In the genomic region with DNA sequence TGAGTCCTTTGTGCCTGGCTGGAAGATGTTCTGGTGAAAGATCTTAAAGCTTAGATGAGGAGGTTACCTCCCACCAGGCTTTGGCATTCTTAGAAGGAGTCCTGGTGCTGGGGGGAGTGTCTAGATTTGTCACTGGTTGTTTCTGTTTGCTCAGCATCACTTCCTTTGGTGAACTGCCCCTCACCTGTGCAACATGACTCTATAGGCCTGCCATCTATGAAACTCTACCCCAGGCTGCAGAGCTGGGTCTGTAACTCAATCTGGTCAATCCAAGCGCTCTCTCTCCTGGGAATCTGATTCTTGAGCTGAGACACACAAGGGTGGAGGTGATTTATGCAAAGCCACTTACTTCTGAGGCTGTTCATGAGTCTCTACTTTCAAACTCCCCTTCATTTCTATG, we compare ENCODE assay signal across 23 cellular contexts.
"Had no signal": no experiment of that assay in that cellular context is flagged by ENCODE, and none has a peak within 500 bp of the region (broad histone marks: within the 10 kb centered on the region; RNA-seq: fewer than 3 reads in every experiment).

No MANE protein-coding gene starts in this region.

- H3K9me3 Mint-ChIP-seq: activated B cell treated with CpG ODN at 0.5 μM for 24 hours; activated naive CD4-positive, alpha-beta T cell treated with anti-CD3 and anti-CD28 coated beads, Interleukin-2, amount 50 U/mL, for 24 hours; activated T-helper 17 cell treated with anti-CD3 and anti-CD28 coated beads, Interleukin-2, amount 50 U/mL, for 72 hours; dendritic cell treated with granulocyte-macrophage colony-stimulating factor and Interleukin-4, amounts not matched to agents 40 ng/mL and 50 ng/mL, for 4 days; natural killer cell treated with Interleukin-12 subunit alpha and Interleukin-12 subunit beta and Interleukin-15 and Interleukin-18, amount 100 ng/mL, for 72 hours; T-helper 2 cell treated with Interferon-gamma antibody and Interleukin-4, amounts not matched to agents 5 μg/mL and 100 μg/mL, for 36 hours had no signal

- H3K4me1 Mint-ChIP-seq: activated B cell treated with CpG ODN at 0.5 μM for 24 hours; activated naive CD4-positive, alpha-beta T cell treated with anti-CD3 and anti-CD28 coated beads, Interleukin-2, amount 50 U/mL, for 24 hours; activated T-helper 17 cell treated with anti-CD3 and anti-CD28 coated beads, Interleukin-2, amount 50 U/mL, for 72 hours had no signal

- H3K27ac Mint-ChIP-seq: activated B cell treated with CpG ODN at 0.5 μM for 24 hours; activated naive CD4-positive, alpha-beta T cell treated with anti-CD3 and anti-CD28 coated beads, Interleukin-2, amount 50 U/mL, for 24 hours; activated T-helper 17 cell treated with anti-CD3 and anti-CD28 coated beads, Interleukin-2, amount 50 U/mL, for 72 hours; dendritic cell treated with granulocyte-macrophage colony-stimulating factor and Interleukin-4, amounts not matched to agents 40 ng/mL and 50 ng/mL, for 4 days; natural killer cell treated with Interleukin-12 subunit alpha and Interleukin-12 subunit beta and Interleukin-15 and Interleukin-18, amount 100 ng/mL, for 72 hours; T-helper 2 cell treated with Interferon-gamma antibody and Interleukin-4, amounts not matched to agents 5 μg/mL and 100 μg/mL, for 36 hours had no signal

- H3K4me3 Mint-ChIP-seq: activated B cell treated with CpG ODN at 0.5 μM for 24 hours; activated naive CD4-positive, alpha-beta T cell treated with anti-CD3 and anti-CD28 coated beads, Interleukin-2, amount 50 U/mL, for 24 hours; activated T-cell treated with anti-CD3 and anti-CD28 coated beads, Interleukin-2, amount 50 U/mL, for 4 hours; activated T-helper 17 cell treated with anti-CD3 and anti-CD28 coated beads, Interleukin-2, amount 50 U/mL, for 72 hours; dendritic cell treated with granulocyte-macrophage colony-stimulating factor and Interleukin-4, amounts not matched to agents 40 ng/mL and 50 ng/mL, for 4 days; natural killer cell treated with Interleukin-12 subunit alpha and Interleukin-12 subunit beta and Interleukin-15 and Interleukin-18, amount 100 ng/mL, for 72 hours; T-helper 2 cell treated with Interferon-gamma antibody and Interleukin-4, amounts not matched to agents 5 μg/mL and 100 μg/mL, for 36 hours had no signal

- H3K36me3 Mint-ChIP-seq: activated naive CD4-positive, alpha-beta T cell treated with anti-CD3 and anti-CD28 coated beads, Interleukin-2, amount 50 U/mL, for 24 hours; natural killer cell treated with Interleukin-12 subunit alpha and Interleukin-12 subunit beta and Interleukin-15 and Interleukin-18, amount 100 ng/mL, for 72 hours had no signal

- DNase-seq: activated B cell treated with CpG ODN at 0.5 μM for 24 hours; activated CD4-positive, alpha-beta T cell treated with anti-CD3 and anti-CD28 coated beads for 4 hours; activated CD4-positive, alpha-beta T cell treated with anti-CD3 and anti-CD28 coated beads, Interleukin-2, amount 50 U/mL, for 4 hours; activated gamma-delta T cell treated with Interleukin-2 at 50 U/mL for 16 hours; activated T-cell treated with anti-CD3 and anti-CD28 coated beads, Interleukin-2, amount 50 U/mL, for 4 hours; central memory CD4-positive, alpha-beta T cell; foreskin keratinocyte; heart right ventricle; kidney glomerular epithelial cell; left lung; lower lobe of right lung; mesendoderm; posterior cingulate gyrus; right cardiac atrium; spleen; stimulated activated naive CD4-positive, alpha-beta T cell treated with Interleukin-2 at 50 U/mL for 16 hours; testis; transverse colon had no signal
